ENCODE assay signal across 29 cellular contexts in the genomic region with DNA sequence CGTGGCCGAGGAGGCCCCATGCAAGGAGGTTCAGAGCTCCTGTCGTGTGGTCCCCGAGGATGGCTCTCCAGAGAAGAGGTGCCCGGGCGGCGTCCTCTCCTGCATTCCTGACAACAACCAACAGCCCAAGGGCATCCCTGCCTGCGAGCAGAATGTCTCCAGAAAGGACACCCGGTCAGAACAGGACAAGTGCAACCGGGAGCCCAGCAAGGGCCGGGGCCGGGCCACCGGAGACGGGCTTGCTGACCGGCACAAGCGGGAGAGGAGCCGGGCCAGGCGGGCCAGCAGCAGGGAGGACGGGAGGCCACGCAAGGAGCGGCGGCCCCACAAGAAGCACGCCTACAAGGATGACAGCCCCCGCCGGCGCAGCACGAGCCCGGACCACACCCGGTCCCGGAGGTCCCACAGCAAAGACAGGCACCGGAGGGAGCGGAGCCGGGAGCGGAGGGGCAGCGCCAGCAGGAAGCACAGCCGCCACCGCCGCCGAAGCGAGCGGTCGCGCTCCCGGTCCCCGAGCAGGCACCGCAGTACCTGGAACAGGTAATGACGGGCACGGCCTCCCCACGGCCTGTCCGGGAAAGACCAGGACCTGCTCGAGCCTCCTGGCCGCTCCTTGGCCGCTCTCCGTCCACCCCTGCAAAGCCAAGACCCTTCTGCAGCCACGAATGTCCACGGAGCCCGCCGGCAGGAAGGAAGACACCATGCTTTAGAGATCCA. TPM values are rescaled to one million over a fixed set of nuclear protein-coding genes. Genes with fewer than 3 reads are reported as not detected.
A peak's percentile ranks its signal among the peaks of the same experiment; 100 is the strongest.
DNase-seq lines count a peak whose midpoint lies in the region; ATAC-seq and TF ChIP-seq lines count a peak whose summit lies in the region.
"Had no signal": no experiment of that assay in that cellular context is flagged by ENCODE, and none has a peak within 500 bp of the region (broad histone marks: within the 10 kb centered on the region; RNA-seq: fewer than 3 reads in every experiment).

No MANE protein-coding gene starts in this region.

- H3K79me2 ChIP-seq in SK-N-SH (ENCODE audit: insufficient read depth) = peaks cover 10% of the 10 kb centered on the region; the same call in 1 of the 2 replicates

- no peaks in the 10 kb centered on the region for H3K27me3 ChIP-seq in H7 (ENCODE audit: control insufficient read depth, insufficient read depth, low read length)
- no peaks in the 10 kb centered on the region for H3K27me3 ChIP-seq in SK-N-SH (ENCODE audit: insufficient read depth)
- H3K27me3 ChIP-seq: BE2C, gastrocnemius medialis, Peyer's patch, SJSA1, transverse colon had no signal

- peak; percentile 20 for ATAC-seq in left lobe of liver
- ATAC-seq in stimulated activated naive B cell treated with anti-CD40 and anti-IgM and Interleukin-4, amounts not matched to agents 10 μg/mL and 1 μg/mL and 100 μg/mL, for 72 hours (replicated peaks) = no peak
- ATAC-seq in HG02623 (IDR thresholded peaks at IDR 0.05; ENCODE audit: unreplicated experiment) = no peak
- ATAC-seq: activated T-helper 17 cell treated with anti-CD3 and anti-CD28 coated beads, Interleukin-2, amount 50 U/mL, for 72 hours; gastrocnemius medialis; natural killer cell had no signal

- H3K9me2 ChIP-seq in SK-N-SH = no peaks in the 10 kb centered on the region

- H3K4me3 Mint-ChIP-seq in stimulated activated naive B cell treated with anti-CD40 and anti-IgM and Interleukin-4, amounts not matched to agents 10 μg/mL and 1 μg/mL and 100 μg/mL, for 72 hours = no peak overlapping the region
- H3K4me3 Mint-ChIP-seq: activated T-helper 17 cell treated with anti-CD3 and anti-CD28 coated beads, Interleukin-2, amount 50 U/mL, for 72 hours; natural killer cell; T-helper 1 cell treated with Interleukin-12 subunit alpha and Interleukin-12 subunit beta and Interleukin-4 antibody, amounts not matched to agents 30 μg/mL and 1 μg/mL, for 36 hours had no signal

- no peaks in the 10 kb centered on the region for H3K27me3 Mint-ChIP-seq in stimulated activated naive B cell treated with anti-CD40 and anti-IgM and Interleukin-4, amounts not matched to agents 10 μg/mL and 1 μg/mL and 100 μg/mL, for 72 hours
- H3K27me3 Mint-ChIP-seq: activated T-helper 17 cell treated with anti-CD3 and anti-CD28 coated beads, Interleukin-2, amount 50 U/mL, for 72 hours; IgD-negative memory B cell had no signal

- peak; percentile 60 for DNase-seq in activated effector memory CD4-positive, alpha-beta T cell treated with anti-CD3 and anti-CD28 coated beads, Interleukin-2, amount 50 U/mL, for 16 hours
- no peak for DNase-seq in activated effector memory CD4-positive, alpha-beta T cell treated with Interleukin-2 at 50 U/mL for 16 hours
- DNase-seq in H7 (peak; percentile 47), left lobe of liver (ENCODE audit: low spot score) (no peak), SK-N-SH (no peak), ureter (ENCODE audit: low spot score) (no peak)
- DNase-seq in stimulated activated naive B cell treated with anti-CD40 and anti-IgM and Interleukin-4, amounts not matched to agents 10 μg/mL and 1 μg/mL and 100 μg/mL, for 72 hours = no peak
- DNase-seq: ACHN; activated CD4-positive, alpha-beta T cell treated with anti-CD3 and anti-CD28 coated beads for 48 hours; BE2C; cerebellar nuclear complex; DMS53; gastrocnemius medialis; hippocampal formation; natural killer cell; NCI-H1092 treated with DMSO at 0.1 percent for 48 hours; NCI-H2029; NCI-H526 treated with DMSO at 0.1 percent for 48 hours; transverse colon had no signal

- no peak overlapping the region for H3K9ac ChIP-seq in SK-N-SH

- no peaks in the 10 kb centered on the region for H3K9me3 ChIP-seq in SK-N-SH
- H3K9me3 ChIP-seq: BE2C, gastrocnemius medialis, HAP-1, Peyer's patch, SJSA1, transverse colon had no signal

- H3K9me3 Mint-ChIP-seq in stimulated activated naive B cell treated with anti-CD40 and anti-IgM and Interleukin-4, amounts not matched to agents 10 μg/mL and 1 μg/mL and 100 μg/mL, for 72 hours = peaks cover 0 to 2% of the 10 kb centered on the region in 2 donors
- H3K9me3 Mint-ChIP-seq: activated T-helper 17 cell treated with anti-CD3 and anti-CD28 coated beads, Interleukin-2, amount 50 U/mL, for 72 hours; IgD-negative memory B cell; natural killer cell; T-helper 1 cell treated with Interleukin-12 subunit alpha and Interleukin-12 subunit beta and Interleukin-4 antibody, amounts not matched to agents 30 μg/mL and 1 μg/mL, for 36 hours had no signal

- H3K4me1 ChIP-seq in SK-N-SH (ENCODE audit: control insufficient read depth in 1 of 2, insufficient read depth in 2 of 2, low read depth in 1 of 2, low read length in 1 of 2) = no peaks in the 10 kb centered on the region
- H3K4me1 ChIP-seq: BE2C, gastrocnemius medialis, HAP-1, Peyer's patch, SJSA1, transverse colon had no signal

- no peak overlapping the region for H2AFZ ChIP-seq in SK-N-SH (ENCODE audit: low read depth)

- CTCF ChIA-PET in SK-N-SH (lab: Yijun Ruan, JAX) = no interaction called here

- 98% methylated on average over 51 of the region's 58 CpGs for WGBS in SK-N-SH (ENCODE audit: low lambda C conversion rate)

- peak overlapping the region; percentile 28 for H3K27ac Mint-ChIP-seq in stimulated activated naive B cell treated with anti-CD40 and anti-IgM and Interleukin-4, amounts not matched to agents 10 μg/mL and 1 μg/mL and 100 μg/mL, for 72 hours
- H3K27ac Mint-ChIP-seq: activated T-helper 17 cell treated with anti-CD3 and anti-CD28 coated beads, Interleukin-2, amount 50 U/mL, for 72 hours; IgD-negative memory B cell; T-helper 1 cell treated with Interleukin-12 subunit alpha and Interleukin-12 subunit beta and Interleukin-4 antibody, amounts not matched to agents 30 μg/mL and 1 μg/mL, for 36 hours had no signal

- no peak for TF ChIP-seq EP300 in SK-N-SH (IDR thresholded peaks at IDR 0.05; ENCODE audit: borderline replicate concordance in 1 of 2, low read depth in 1 of 2, low read length in 1 of 2)

- H3K4me1 Mint-ChIP-seq in stimulated activated naive B cell treated with anti-CD40 and anti-IgM and Interleukin-4, amounts not matched to agents 10 μg/mL and 1 μg/mL and 100 μg/mL, for 72 hours = peaks cover 11 to 17% of the 10 kb centered on the region in 2 donors

- H3K36me3 ChIP-seq in H7 (replicated peaks; ENCODE audit: control insufficient read depth, insufficient read depth, low read length) (peaks cover 21% of the 10 kb centered on the region), SK-N-SH (replicated peaks in 1 of 2; ENCODE audit: control insufficient read depth in 1 of 2, insufficient read depth in 2 of 2, low read length in 1 of 2) (peaks cover 16 to 64% of the 10 kb centered on the region in 2 experiments)

- no peak for TF ChIP-seq CTCF in SK-N-SH (IDR thresholded peaks at IDR 0.05)

- peaks cover 66 to 80% of the 10 kb centered on the region in 2 donors for H3K36me3 Mint-ChIP-seq in stimulated activated naive B cell treated with anti-CD40 and anti-IgM and Interleukin-4, amounts not matched to agents 10 μg/mL and 1 μg/mL and 100 μg/mL, for 72 hours

- H3F3A ChIP-seq in SK-N-SH (replicated peaks; ENCODE audit: insufficient read depth) = peaks cover 9% of the 10 kb centered on the region

- H4K20me1 ChIP-seq in SK-N-SH (ENCODE audit: insufficient read depth) = peaks cover 9% of the 10 kb centered on the region

- H3K4me2 ChIP-seq in SK-N-SH = no peak overlapping the region

- H3K4me3 ChIP-seq in H7 (ENCODE audit: insufficient read depth, low read depth, low read length) = no peak overlapping the region
- H3K4me3 ChIP-seq in SK-N-SH (ENCODE audit: low read depth in 2 of 2, low read length in 1 of 2) = no peak overlapping the region; a peak in 1 of 4 replicates
- H3K4me3 ChIP-seq: gastrocnemius medialis, HAP-1, Peyer's patch, SJSA1, transverse colon had no signal

- POLR2A ChIA-PET in SK-N-SH (lab: Yijun Ruan, JAX) = no interaction called here

- TF ChIP-seq RAD21 in SK-N-SH (IDR thresholded peaks at IDR 0.05; ENCODE audit: low read length) = no peak

- no peak overlapping the region for H3K27ac ChIP-seq in SK-N-SH (ENCODE audit: low read depth in 2 of 2, low read length in 1 of 2)
- H3K27ac ChIP-seq: gastrocnemius medialis, Peyer's patch, SJSA1, transverse colon had no signal

TF ChIP-seq in SK-N-SH, 30 proteins besides CTCF, POLR2A, EP300 and RAD21 (continues in another document):
- TF ChIP-seq TAF1 (IDR thresholded peaks at IDR 0.05; ENCODE audit: borderline replicate concordance, low read depth, low read length) = no peak
- no peak for TF ChIP-seq USF1 (IDR thresholded peaks at IDR 0.05; ENCODE audit: borderline replicate concordance, low read depth)
- TF ChIP-seq TCF12 (IDR thresholded peaks at IDR 0.05) = no peak
- no peak for TF ChIP-seq MXI1 (IDR thresholded peaks at IDR 0.05; ENCODE audit: low read depth, low read length)
- TF ChIP-seq SIN3A (IDR thresholded peaks at IDR 0.05; ENCODE audit: borderline replicate concordance, low read depth, low read length) = no peak
- no peak for TF ChIP-seq RXRA (IDR thresholded peaks at IDR 0.05; ENCODE audit: borderline replicate concordance, low read depth)
- no peak for TF ChIP-seq YY1 (IDR thresholded peaks at IDR 0.05; ENCODE audit: low read depth)
- TF ChIP-seq EZH2phosphoT487 (IDR thresholded peaks at IDR 0.05; ENCODE audit: borderline replicate concordance, low read depth) = no peak
- TF ChIP-seq FOSL2 (IDR thresholded peaks at IDR 0.05; ENCODE audit: borderline replicate concordance, low read depth) = no peak

RNA-seq across cellular contexts. Expression of gene AKAP17A, which starts 9.8 kb away (rescaled TPM):
- 52.9 and 76.2 TPM in 2 replicates for total RNA-seq in H7 (2014; rRNA removed; shearing (Covaris generic))
- 35.6 TPM for total RNA-seq in left lobe of liver
- polyA plus RNA-seq in SK-N-SH (2012; rRNA removed) = 38.7 and 43.8 TPM in 2 replicates
- polyA plus RNA-seq in SK-N-SH (2012; cell fraction: cytosol; rRNA removed) = 17.5 and 23.9 TPM in 2 replicates
- 238 and 288 TPM in 2 replicates for polyA plus RNA-seq in SK-N-SH (2012; cell fraction: nucleus; rRNA removed)
- 45.1 TPM for total RNA-seq in ureter

RNA-seq across cellular contexts. Expression of gene ASMT, which starts 13.7 kb away (rescaled TPM):
- 0.14 and 0.44 TPM in 2 replicates for total RNA-seq in H7 (2014; rRNA removed; shearing (Covaris generic))
- not detected for total RNA-seq in left lobe of liver
- polyA plus RNA-seq in SK-N-SH (2012; rRNA removed) = 0.26 TPM in 1 of 2 replicates, not detected in the other
- polyA plus RNA-seq in SK-N-SH (2012; cell fraction: cytosol; rRNA removed) = 0.08 TPM in 2 replicates
- 0.20 and 0.54 TPM in 2 replicates for polyA plus RNA-seq in SK-N-SH (2012; cell fraction: nucleus; rRNA removed)
- 1.3 TPM for total RNA-seq in ureter
- total RNA-seq: gastrocnemius medialis, liver, renal cortical epithelial cell, SJSA1, skeletal muscle tissue, transverse colon had no signal

Comparison
In these comparisons a context has a peak if more than half of its experiments do, and no peak if none do; other contexts are left out.
1. DNase-seq: peak in activated effector memory CD4-positive, alpha-beta T cell treated with anti-CD3 and anti-CD28 coated beads, Interleukin-2, amount 50 U/mL, for 16 hours (single experiment) and H7 (single experiment); none in activated effector memory CD4-positive, alpha-beta T cell treated with Interleukin-2 at 50 U/mL for 16 hours (single experiment), left lobe of liver (single experiment), stimulated activated naive B cell treated with anti-CD40 and anti-IgM and Interleukin-4, amounts not matched to agents 10 μg/mL and 1 μg/mL and 100 μg/mL, for 72 hours (single experiment), SK-N-SH (single experiment) and ureter (single experiment).